In genomic region chr15:90660195-90660995, GRCh38 we compare ENCODE assay signal across 8 cellular contexts. TPM values are rescaled to one million over a fixed set of nuclear protein-coding genes. Genes with fewer than 3 reads are reported as not detected.
A peak's percentile ranks its signal among the peaks of the same experiment; 100 is the strongest.
DNase-seq lines count a peak whose midpoint lies in the region; ATAC-seq and TF ChIP-seq lines count a peak whose summit lies in the region.

No MANE protein-coding gene starts in this region.

- BruUV-seq in PC-3 (replicated peaks; lab: Mats Ljungman, UMichigan): no TSS peak

- intact Hi-C loops in PC-3 (cut with micrococcal nuclease): no loop called here

- POLR2A ChIA-PET in PC-3 (lab: Charles Lee; ENCODE audit: unreplicated experiment): no interaction called here

- H3K79me2 ChIP-seq in PC-3 (ENCODE audit: low read length): peaks cover 5% of the 10 kb centered on the region; the same call in 1 of the 2 replicates

- H3K9me3 ChIP-seq in PC-3 (ENCODE audit: low read length): no peaks in the 10 kb centered on the region

- H3F3A ChIP-seq in PC-3 (ENCODE audit: low read length, unreplicated experiment): no peaks in the 10 kb centered on the region

- no peak overlapping the region for H3K27ac ChIP-seq in PC-3 (ENCODE audit: low read length)

- no peak for TF ChIP-seq CTCF in PC-3 (conservative IDR thresholded peaks at IDR 0.05; ENCODE audit: low read depth, low read length)

- H3K9me2 ChIP-seq in PC-3 (replicated peaks; ENCODE audit: low read length): no peaks in the 10 kb centered on the region

- H2AFZ ChIP-seq in PC-3 (ENCODE audit: low read length): peak overlapping the region; percentile 41; the same call in 1 of the 2 replicates

- DNase-seq in PC-3: peak; percentile 77
- DNase-seq in activated T-cell treated with anti-CD3 and anti-CD28 coated beads, Interleukin-2, amount 50 U/mL, for 48 hours: peak; percentile 78 to 84
- peak; percentile 68 for DNase-seq in fibroblast of the conjunctiva (ENCODE audit: low read depth)
- DNase-seq in skeletal muscle cell (ENCODE audit: low read depth): peak; percentile 70
- no peak for DNase-seq in SHP77 (lab: John Stamatoyannopoulos, UW)
- no peak for DNase-seq in middle frontal gyrus (ENCODE audit: extremely low spot score, low spot score)

- peak; percentile 72 for ATAC-seq in GM18870 (IDR thresholded peaks at IDR 0.05; ENCODE audit: unreplicated experiment)
- peak; percentile 45 for ATAC-seq in HG03025 (IDR thresholded peaks at IDR 0.05; ENCODE audit: low FRiP score, unreplicated experiment)
- peak; percentile 83 for ATAC-seq in PC-3

- CTCF ChIA-PET in PC-3 (lab: Charles Lee): no interaction called here

- H3K4me3 ChIP-seq in PC-3 (ENCODE audit: low read length): no peak overlapping the region
- H3K4me3 ChIP-seq in skeletal muscle cell (ENCODE audit: low read depth, low read length): no peak overlapping the region

- H3K4me1 ChIP-seq in PC-3 (ENCODE audit: insufficient read depth, low read length): peaks cover 16% of the 10 kb centered on the region

- H3K36me3 ChIP-seq in PC-3 (ENCODE audit: low read depth, low read length): no peaks in the 10 kb centered on the region

- H4K20me1 ChIP-seq in PC-3 (ENCODE audit: low read length): no peaks in the 10 kb centered on the region

- no peaks in the 10 kb centered on the region for H3K27me3 ChIP-seq in PC-3 (ENCODE audit: low read length)

- H3K9ac ChIP-seq in PC-3 (ENCODE audit: low read length): no peak overlapping the region

- peak overlapping the region; percentile 48 for H3K4me2 ChIP-seq in PC-3 (ENCODE audit: low read length)

RNA-seq across cellular contexts. Expression of gene BLM, which starts 56.8 kb away (rescaled TPM):
- 10.3 and 18.7 TPM in 2 replicates for total RNA-seq in PC-3 (2014; rRNA removed)

Comparison
In these comparisons a context has a peak if more than half of its experiments do, and no peak if none do; other contexts are left out.
1. DNase-seq: peak in PC-3 (single experiment), activated T-cell treated with anti-CD3 and anti-CD28 coated beads, Interleukin-2, amount 50 U/mL, for 48 hours (2 of 2), fibroblast of the conjunctiva (single experiment) and skeletal muscle cell (single experiment); none in SHP77 (0 of 2) and middle frontal gyrus (single experiment).
2. Peak in every context shown above with its lines, with median percentiles within 50 percentile points of each other: ATAC-seq.